8 cellular contexts compared by ENCODE assay signal in genomic region chr6:116279232-116280160, GRCh38. TPM values are rescaled to one million over a fixed set of nuclear protein-coding genes. Genes with fewer than 3 reads are reported as not detected.
DNase-seq lines count a peak whose midpoint lies in the region; ATAC-seq, FAIRE-seq and TF ChIP-seq lines count a peak whose summit lies in the region.

TSPYL1 (minus strand) TSS chr6:116279930; CDS start chr6:116279830, 100 bp downstream.

- H3K9me3 ChIP-seq in pancreas = no peaks in the 10 kb centered on the region
- H3K9me3 ChIP-seq in tibial artery = no peaks in the 10 kb centered on the region

- WGBS in pancreas, 2 donors = 0% methylated on average over 71 of the region's 71 CpGs

- ATAC-seq in HG02763 (IDR thresholded peaks at IDR 0.05; ENCODE audit: unreplicated experiment) (peak; percentile 97), Right ventricle myocardium superior (ENCODE audit: poor library complexity) (peak; percentile 97), pancreas (peak; percentile 94 to 98 (median 96))
- peak; percentile 96 for ATAC-seq in activated naive CD8-positive, alpha-beta T cell treated with anti-CD3 and anti-CD28 coated beads, Interleukin-2, amount 50 U/mL, for 24 hours

- H3K4me3 Mint-ChIP-seq in activated naive CD8-positive, alpha-beta T cell treated with anti-CD3 and anti-CD28 coated beads, Interleukin-2, amount 50 U/mL, for 24 hours = peak within 1 kb of the TSS; percentile 91

- peak within 1 kb of the TSS; percentile 94 for H3K27ac Mint-ChIP-seq in activated naive CD8-positive, alpha-beta T cell treated with anti-CD3 and anti-CD28 coated beads, Interleukin-2, amount 50 U/mL, for 24 hours

- intact Hi-C loops in Right ventricle myocardium superior (cut with DNase I) = no loop called here
- intact Hi-C loops in pancreas (cut with DNase I) = loop anchor here in 1 of 3 donors (10.0 kb wide), 2 partner anchors 245 to 275 kb away; partner anchors contain the start of gene CALHM4
- intact Hi-C loops in tibial artery (cut with DNase I; ENCODE audit: low total_unique reads) = loop anchor here (10.0 kb wide), 1 partner anchor 255 kb away; no protein-coding TSS in a partner anchor

- DNase-seq in NCI-H1417 treated with DMSO at 0.1 percent for 48 hours (lab: John Stamatoyannopoulos, UW) = peak; percentile 75
- peak; percentile 92 for DNase-seq in SW480 (ENCODE audit: low spot score)
- peak; percentile 92 for DNase-seq in activated naive CD8-positive, alpha-beta T cell treated with anti-CD3 and anti-CD28 coated beads, Interleukin-2, amount 50 U/mL, for 24 hours
- DNase-seq in Right ventricle myocardium superior = peak; percentile 97
- peak; percentile 93 to 97 (median 96) for DNase-seq in pancreas
- DNase-seq in tibial artery = peak; percentile 97 to 98

- H3K9me3 Mint-ChIP-seq in activated naive CD8-positive, alpha-beta T cell treated with anti-CD3 and anti-CD28 coated beads, Interleukin-2, amount 50 U/mL, for 24 hours = no peaks in the 10 kb centered on the region

- H3K4me3 ChIP-seq in pancreas = peak within 1 kb of the TSS; percentile 59 to 98 (median 86)
- H3K4me3 ChIP-seq in tibial artery = peak within 1 kb of the TSS; percentile 80 to 85

- peaks cover 0 to 4% (median 0%) of the 10 kb centered on the region in 3 donors for H3K36me3 ChIP-seq in pancreas
- H3K36me3 ChIP-seq in tibial artery = peaks cover 0 to 8% (median under 1%) of the 10 kb centered on the region in 3 donors

- H3K4me1 Mint-ChIP-seq in activated naive CD8-positive, alpha-beta T cell treated with anti-CD3 and anti-CD28 coated beads, Interleukin-2, amount 50 U/mL, for 24 hours = peaks cover 53% of the 10 kb centered on the region

- FAIRE-seq in pancreas (lab: Jason Lieb, UNC) = peak; percentile 95

- H3K27me3 ChIP-seq in pancreas = no peaks in the 10 kb centered on the region
- H3K27me3 ChIP-seq in tibial artery = no peaks in the 10 kb centered on the region

- no peaks in the 10 kb centered on the region for H3K27me3 Mint-ChIP-seq in activated naive CD8-positive, alpha-beta T cell treated with anti-CD3 and anti-CD28 coated beads, Interleukin-2, amount 50 U/mL, for 24 hours

- TF ChIP-seq CTCF in GM12874 (IDR thresholded peaks at IDR 0.05; ENCODE audit: insufficient read depth, low read depth, low read length) (0 out of 2 replicates have a peak, but pooled peaks have one; percentile 6), pancreas (IDR thresholded peaks at IDR 0.05) (no peak), tibial artery (IDR thresholded peaks at IDR 0.05) (no peak)

- H3K4me1 ChIP-seq in pancreas = peaks cover 6 to 43% (median 19%) of the 10 kb centered on the region in 3 donors
- H3K4me1 ChIP-seq in tibial artery = peaks cover 0 to 49% (median 28%) of the 10 kb centered on the region in 4 donors

- H3K27ac ChIP-seq in pancreas (peak within 1 kb of the TSS; percentile 91 to 99 (median 98)), tibial artery (peak within 1 kb of the TSS; percentile 98 to 99)

- H3K36me3 Mint-ChIP-seq in activated naive CD8-positive, alpha-beta T cell treated with anti-CD3 and anti-CD28 coated beads, Interleukin-2, amount 50 U/mL, for 24 hours (ENCODE audit: low read depth) = peaks cover 40% of the 10 kb centered on the region

RNA-seq across cellular contexts. Expression of gene TSPYL1, which starts in this region (rescaled TPM):
- total RNA-seq in Right ventricle myocardium superior = 70.3 TPM
- 10 to 100 TPM; 29.4 to 50.3 (median 44.0) TPM for total RNA-seq in pancreas
- polyA plus RNA-seq in pancreas = 10 to 100 TPM; 11.9 to 23.6 TPM

Comparison
In these comparisons a context has a peak if more than half of its experiments do, and no peak if none do; other contexts are left out.
1. Peak in every context shown above with its lines: DNase-seq, ATAC-seq, H3K4me3 ChIP-seq and H3K27ac ChIP-seq.